12 cellular contexts compared by ENCODE assay signal in genomic region chr10:44648691-44649090, GRCh38.
"Had no signal": no experiment of that assay in that cellular context is flagged by ENCODE, and none has a peak within 500 bp of the region (broad histone marks: within the 10 kb centered on the region; RNA-seq: fewer than 3 reads in every experiment).

No MANE protein-coding gene starts in this region.

- H3K4me1 ChIP-seq: foreskin keratinocyte had no signal

- H3K27me3 ChIP-seq: foreskin keratinocyte, ovary, suprapubic skin had no signal

- DNase-seq: activated CD4-positive, alpha-beta T cell treated with anti-CD3 and anti-CD28 coated beads for 4 hours; activated CD8-positive, alpha-beta memory T cell treated with anti-CD3 and anti-CD28 coated beads, Interleukin-2, amount 50 U/mL, for 4 hours; activated CD8-positive, alpha-beta T cell treated with anti-CD3 and anti-CD28 coated beads for 36 hours; activated T-cell treated with anti-CD3 and anti-CD28 coated beads, Interleukin-2, amount 50 U/mL, for 72 hours; effector CD4-positive, alpha-beta T cell; stimulated activated CD4-positive, alpha-beta T cell treated with anti-CD3 and anti-CD28 coated beads, Interleukin-12 subunit alpha, Interleukin-12 subunit beta, amount 100 ng/mL, for 4 hours; stimulated activated naive CD8-positive, alpha-beta T cell treated with anti-CD3 and anti-CD28 coated beads, Interleukin-15, Interleukin-2, amounts not matched to agents 100 U/mL and 50 U/mL, for 24 hours; T-helper 9 cell had no signal

- H3K4me3 ChIP-seq: coronary artery, ovary, suprapubic skin had no signal

- H3K9me3 ChIP-seq: ovary, suprapubic skin had no signal

- H3K36me3 ChIP-seq: ovary, suprapubic skin had no signal

- H3K27ac ChIP-seq: coronary artery, foreskin keratinocyte, ovary, suprapubic skin had no signal

- ATAC-seq: activated CD8-positive, alpha-beta T cell treated with anti-CD3 and anti-CD28 coated beads for 36 hours; activated T-cell treated with anti-CD3 and anti-CD28 coated beads, Interleukin-2, amount 50 U/mL, for 72 hours; foreskin keratinocyte; stimulated activated naive CD8-positive, alpha-beta T cell treated with anti-CD3 and anti-CD28 coated beads, Interleukin-15, Interleukin-2, amounts not matched to agents 100 U/mL and 50 U/mL, for 24 hours had no signal
